Comparison of ENCODE assay signal across 20 cellular contexts in genomic region chr16:85587763-85588474, GRCh38.
"Had no signal": no experiment of that assay in that cellular context is flagged by ENCODE, and none has a peak within 500 bp of the region (broad histone marks: within the 10 kb centered on the region; RNA-seq: fewer than 3 reads in every experiment).

No MANE protein-coding gene starts in this region.

- H3K36me3 ChIP-seq: prostate gland, thoracic aorta, upper lobe of right lung had no signal

- ATAC-seq: activated naive CD8-positive, alpha-beta T cell treated with anti-CD3 and anti-CD28 coated beads, Interleukin-2, amount 50 U/mL, for 24 hours; natural killer cell treated with Interleukin-12 subunit alpha and Interleukin-12 subunit beta and Interleukin-15 and Interleukin-18, amount 100 ng/mL, for 72 hours; sciatic nerve; stimulated activated naive B cell treated with anti-CD40 and anti-IgM and Interleukin-4, amounts not matched to agents 10 μg/mL and 1 μg/mL and 100 μg/mL, for 72 hours; T-helper 17 cell; upper lobe of right lung had no signal

- DNase-seq: activated CD4-positive, alpha-beta T cell treated with anti-CD3 and anti-CD28 coated beads, Interleukin-2, amount 50 U/mL, for 1 hour; activated CD4-positive, CD25-positive, alpha-beta regulatory T cell treated with anti-CD3 and anti-CD28 coated beads, Interleukin-2, amount 50 U/mL, for 72 hours; activated CD8-positive, alpha-beta memory T cell treated with anti-CD3 and anti-CD28 coated beads, Interleukin-2, amount 50 U/mL, for 48 hours; activated effector memory CD4-positive, alpha-beta T cell treated with Interleukin-2 at 50 U/mL for 16 hours; activated naive CD4-positive, alpha-beta T cell treated with anti-CD3 and anti-CD28 coated beads, Interleukin-2, amount 10 ng/mL, durations not matched to agents 7 days and 5 days; activated naive CD8-positive, alpha-beta T cell treated with anti-CD3 and anti-CD28 coated beads, Interleukin-2, amount 50 U/mL, for 24 hours; activated T-cell treated with anti-CD3 and anti-CD28 coated beads, Interleukin-2, amount 50 U/mL, for 48 hours; anterior cingulate cortex; head of caudate nucleus; kidney glomerular epithelial cell; spleen; stimulated activated naive B cell treated with anti-CD40 and anti-IgM and Interleukin-4, amounts not matched to agents 10 μg/mL and 1 μg/mL and 100 μg/mL, for 72 hours; T-helper 17 cell; upper lobe of right lung had no signal

- H3K4me1 ChIP-seq: prostate gland had no signal

- H3K27ac ChIP-seq: coronary artery, prostate gland, spleen, thoracic aorta, upper lobe of right lung, VCaP had no signal

- H3K27me3 ChIP-seq: spleen, upper lobe of right lung had no signal

- H3K4me3 ChIP-seq: coronary artery, prostate gland, spleen, thoracic aorta, upper lobe of right lung had no signal

- H3K9me3 ChIP-seq: prostate gland, spleen, thoracic aorta, upper lobe of right lung had no signal
